In the genomic region with DNA sequence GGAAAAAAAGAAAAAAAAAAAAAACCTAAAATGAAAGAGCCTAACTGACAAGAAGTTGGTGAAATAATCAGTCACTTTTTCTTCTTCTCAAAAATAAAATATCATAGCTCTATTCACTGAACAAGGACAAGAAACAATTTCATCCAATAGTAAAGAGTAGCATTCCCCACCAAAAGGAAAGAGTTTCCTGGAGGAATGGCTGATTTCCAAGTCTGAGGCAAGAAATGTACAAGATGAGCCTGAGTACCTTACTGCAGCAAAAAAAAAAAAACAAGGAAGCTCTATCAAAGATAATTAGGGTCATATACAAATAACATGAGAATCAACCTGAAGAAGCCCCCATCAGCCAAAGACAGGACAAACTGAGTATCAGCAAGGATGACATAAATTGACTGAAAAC, we compare ENCODE assay signal across 1 cellular context.
TF ChIP-seq lines count a peak whose summit lies in the region.

No MANE protein-coding gene starts in this region.

TF ChIP-seq in IMR-90, 13 proteins besides CTCF, POLR2A, EP300 and RAD21 (continued from another document):
- TF ChIP-seq, protein P1, sequence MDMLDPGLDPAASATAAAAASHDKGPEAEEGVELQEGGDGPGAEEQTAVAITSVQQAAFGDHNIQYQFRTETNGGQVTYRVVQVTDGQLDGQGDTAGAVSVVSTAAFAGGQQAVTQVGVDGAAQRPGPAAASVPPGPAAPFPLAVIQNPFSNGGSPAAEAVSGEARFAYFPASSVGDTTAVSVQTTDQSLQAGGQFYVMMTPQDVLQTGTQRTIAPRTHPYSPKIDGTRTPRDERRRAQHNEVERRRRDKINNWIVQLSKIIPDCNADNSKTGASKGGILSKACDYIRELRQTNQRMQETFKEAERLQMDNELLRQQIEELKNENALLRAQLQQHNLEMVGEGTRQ (IDR thresholded peaks at IDR 0.05; ENCODE audit: low read depth, low read length) = no peak
- TF ChIP-seq SMC3 (IDR thresholded peaks at IDR 0.05; ENCODE audit: low read depth, low read length) (no peak), MAFK (IDR thresholded peaks at IDR 0.05; ENCODE audit: low read depth, low read length) (no peak), RCOR1 (IDR thresholded peaks at IDR 0.05; ENCODE audit: insufficient replicate concordance, low read length) (no peak), CEBPB (IDR thresholded peaks at IDR 0.05; ENCODE audit: low read depth, low read length) (no peak), MAZ (IDR thresholded peaks at IDR 0.05; ENCODE audit: borderline replicate concordance, low read depth, low read length) (no peak), RFX5 (IDR thresholded peaks at IDR 0.05; ENCODE audit: low read depth, low read length) (no peak), BHLHE40 (IDR thresholded peaks at IDR 0.05; ENCODE audit: low read depth, low read length) (no peak)
- TF ChIP-seq, protein P2, sequence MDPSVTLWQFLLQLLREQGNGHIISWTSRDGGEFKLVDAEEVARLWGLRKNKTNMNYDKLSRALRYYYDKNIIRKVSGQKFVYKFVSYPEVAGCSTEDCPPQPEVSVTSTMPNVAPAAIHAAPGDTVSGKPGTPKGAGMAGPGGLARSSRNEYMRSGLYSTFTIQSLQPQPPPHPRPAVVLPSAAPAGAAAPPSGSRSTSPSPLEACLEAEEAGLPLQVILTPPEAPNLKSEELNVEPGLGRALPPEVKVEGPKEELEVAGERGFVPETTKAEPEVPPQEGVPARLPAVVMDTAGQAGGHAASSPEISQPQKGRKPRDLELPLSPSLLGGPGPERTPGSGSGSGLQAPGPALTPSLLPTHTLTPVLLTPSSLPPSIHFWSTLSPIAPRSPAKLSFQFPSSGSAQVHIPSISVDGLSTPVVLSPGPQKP (IDR thresholded peaks at IDR 0.05; ENCODE audit: borderline replicate concordance, low read depth, low read length) = no peak
TF ChIP-seq in IMR-90: peak in this region for 0.
